Comparison of ENCODE assay signal across 18 cellular contexts in genomic region chr18:55284614-55285013, GRCh38.
A peak's percentile ranks its signal among the peaks of the same experiment; 100 is the strongest.
DNase-seq lines count a peak whose midpoint lies in the region; ATAC-seq, FAIRE-seq and TF ChIP-seq lines count a peak whose summit lies in the region.
"Had no signal": no experiment of that assay in that cellular context is flagged by ENCODE, and none has a peak within 500 bp of the region (broad histone marks: within the 10 kb centered on the region; RNA-seq: fewer than 3 reads in every experiment).

No MANE protein-coding gene starts in this region.

- no peak for TF ChIP-seq POLR2A in GM12878 (IDR thresholded peaks at IDR 0.05; ENCODE audit: low read depth, low read length)
- TF ChIP-seq POLR2A in sigmoid colon (IDR thresholded peaks at IDR 0.05), result no peak

- in situ Hi-C loops in GM12878 (cut with MboI), result no loop called here

- no peak overlapping the region for H3K9ac ChIP-seq in GM12878 (ENCODE audit: control insufficient read depth, insufficient read depth, low read length)

- DNase-seq in Right ventricle myocardium inferior (ENCODE audit: missing footprints) (no peak), cardiac septum (ENCODE audit: low spot score) (no peak), GM12878 (ENCODE audit: low read depth, low spot score) (no peak), right cardiac atrium (no peak), sigmoid colon (no peak)
- DNase-seq in stimulated activated CD8-positive, alpha-beta memory T cell treated with anti-CD3 and anti-CD28 coated beads, Interleukin-4, amount 100 ng/mL, for 48 hours, result no peak
- DNase-seq in activated CD4-positive, alpha-beta T cell treated with anti-CD3 and anti-CD28 coated beads, Interleukin-2, amount 50 U/mL, for 1 hour, result no peak
- DNase-seq: BE2C; CD4-positive, CD25-positive, alpha-beta regulatory T cell; NCI-H1092 treated with DMSO at 0.1 percent for 48 hours; NCI-H2081; NCI-H446 treated with DMSO at 0.1 percent for 48 hours; NCI-H69; SHP77 treated with DMSO at 0.1 percent for 48 hours had no signal

- H3K4me3 ChIP-seq in GM12878 (no peak overlapping the region), right cardiac atrium (ENCODE audit: low read length) (no peak overlapping the region), sigmoid colon (no peak overlapping the region)

- TF ChIP-seq EP300 in GM12878 (IDR thresholded peaks at IDR 0.05; ENCODE audit: borderline replicate concordance in 1 of 2, control insufficient read depth in 1 of 2, low read depth in 2 of 2, low read length in 2 of 2) (no peak), sigmoid colon (IDR thresholded peaks at IDR 0.05) (no peak)

- CTCF ChIA-PET in GM12878 (lab: Yijun Ruan, JAX), result interaction anchor here (0.9 to 3.0 kb wide), 6 partner anchors 11 to 50 kb away, joined by 3 to 8 read pairs (median 4); no protein-coding TSS in a partner anchor

- WGBS in GM12878 (ENCODE audit: insufficient coverage, insufficient replicate concordance, low lambda C conversion rate, missing lambda C conversion rate), result 2% methylated on average over 2 of the region's 2 CpGs
- WGBS in right cardiac atrium, result 45% methylated on average over 2 of the region's 2 CpGs
- WGBS in sigmoid colon, 2 donors, result 64 to 80% methylated on average over 2 of the region's 2 CpGs

- intact Hi-C loops in Right ventricle myocardium inferior (cut with DNase I) (no loop called here), cardiac septum (cut with DNase I) (no loop called here), GM12878 (cut with micrococcal nuclease; ENCODE audit: unreplicated experiment) (loop anchor here (2.0 to 5.0 kb wide), 2 partner anchors 14 to 38 kb away; no protein-coding TSS in a partner anchor), right cardiac atrium (cut with DNase I) (no loop called here), sigmoid colon (cut with DNase I) (no loop called here)

- H3K4me1 ChIP-seq in GM12878 (ENCODE audit: control insufficient read depth, insufficient read depth, low read length), result peaks cover 10% of the 10 kb centered on the region; the same call in 1 of the 2 replicates
- peaks cover 13% of the 10 kb centered on the region for H3K4me1 ChIP-seq in right cardiac atrium (ENCODE audit: control insufficient read depth, insufficient read depth, low read length)
- H3K4me1 ChIP-seq in sigmoid colon, result peaks cover 0 to 53% (median 28%) of the 10 kb centered on the region in 4 donors
- H3K4me1 ChIP-seq: BE2C had no signal

- no peak overlapping the region for H2AFZ ChIP-seq in GM12878 (ENCODE audit: control insufficient read depth, low read depth, low read length)

- H3K79me2 ChIP-seq in GM12878 (ENCODE audit: control insufficient read depth, insufficient read depth, low read length), result peaks cover 91% of the 10 kb centered on the region

- H3K36me3 ChIP-seq in GM12878 (ENCODE audit: control insufficient read depth in 2 of 2, insufficient read depth in 2 of 2, low read length in 1 of 2) (peaks cover 0 to 10% of the 10 kb centered on the region in 2 experiments; a peak in 1 of 4 replicates), sigmoid colon (no peaks in the 10 kb centered on the region)

- H3K27me3 ChIP-seq in GM12878 (replicated peaks in 1 of 2; ENCODE audit: control insufficient read depth in 2 of 2, insufficient read depth in 2 of 2, low read length in 1 of 2) (no peaks in the 10 kb centered on the region), right cardiac atrium (ENCODE audit: control insufficient read depth, insufficient read depth) (no peaks in the 10 kb centered on the region), sigmoid colon (no peaks in the 10 kb centered on the region)
- H3K27me3 ChIP-seq: BE2C had no signal

- no peaks in the 10 kb centered on the region for H4K20me1 ChIP-seq in GM12878 (ENCODE audit: control insufficient read depth, insufficient read depth)

- SMC1A ChIA-PET in GM12878 (lab: Charles Lee; ENCODE audit: uncharacterized antibody, unreplicated experiment), result interaction anchor here (1.8 to 7.5 kb wide), 4 partner anchors 13 to 43 kb away, joined by 5 to 54 read pairs (median 14); no protein-coding TSS in a partner anchor

- no peak for TF ChIP-seq RAD21 in GM12878 (IDR thresholded peaks at IDR 0.05; ENCODE audit: insufficient read depth, low read depth, low read length)

- POLR2A ChIA-PET in GM12878 (lab: Charles Lee), result interaction anchor here (0.8 to 1.7 kb wide), 2 partner anchors 9 to 12 kb away, joined by 4 to 7 read pairs; no protein-coding TSS in a partner anchor

- peak; percentile 84 for FAIRE-seq in GM12878 (lab: Jason Lieb, UNC)
- FAIRE-seq: H1, RCC 7860 had no signal

- H3K9me3 ChIP-seq in GM12878 (replicated peaks; ENCODE audit: control insufficient read depth, insufficient read depth, low read length), result no peaks in the 10 kb centered on the region; the same call in 1 of the 3 replicates
- no peaks in the 10 kb centered on the region for H3K9me3 ChIP-seq in right cardiac atrium (ENCODE audit: control insufficient read depth, low read length)
- H3K9me3 ChIP-seq in sigmoid colon, result no peaks in the 10 kb centered on the region
- H3K9me3 ChIP-seq: BE2C had no signal

- TF ChIP-seq CTCF in GM12878 (IDR thresholded peaks at IDR 0.05 in 2 of 3, conservative IDR thresholded peaks at IDR 0.05 in 1 of 3; ENCODE audit: control insufficient read depth in 2 of 3, extremely low read depth in 1 of 3, insufficient read depth in 1 of 3, low read depth in 3 of 3, low read length in 3 of 3) (no peak), sigmoid colon (IDR thresholded peaks at IDR 0.05) (no peak)

- RAD21 ChIA-PET in GM12878 (lab: Charles Lee; ENCODE audit: unreplicated experiment), result interaction anchor here (0.6 to 1.3 kb wide), 2 partner anchors 14 to 16 kb away, joined by 3 to 4 read pairs; no protein-coding TSS in a partner anchor

- no TSS peak for BruUV-seq in GM12878 (replicated peaks; lab: Mats Ljungman, UMichigan)

- ATAC-seq in Right ventricle myocardium inferior, result peak; percentile 71
- no peak; the same call in 2 of the 3 replicates for ATAC-seq in GM12878
- peak; percentile 72 to 81 for ATAC-seq in right cardiac atrium
- no peak for ATAC-seq in HG02852 (IDR thresholded peaks at IDR 0.05; ENCODE audit: unreplicated experiment)

- H3K4me2 ChIP-seq in GM12878 (ENCODE audit: control insufficient read depth, insufficient read depth), result no peak overlapping the region

- no peak overlapping the region for H3K27ac ChIP-seq in GM12878 (ENCODE audit: control insufficient read depth, insufficient read depth)
- H3K27ac ChIP-seq in right cardiac atrium (ENCODE audit: low read length), result no peak overlapping the region
- no peak overlapping the region for H3K27ac ChIP-seq in sigmoid colon
- H3K27ac ChIP-seq: 22Rv1 had no signal

TF ChIP-seq in GM12878, 131 proteins besides CTCF, POLR2A, EP300 and RAD21:
- TF ChIP-seq HDGF (IDR thresholded peaks at IDR 0.05) (no peak), BACH1 (IDR thresholded peaks at IDR 0.05; ENCODE audit: borderline replicate concordance) (no peak), JUNB (IDR thresholded peaks at IDR 0.05) (no peak), NRF1 (conservative IDR thresholded peaks at IDR 0.05; ENCODE audit: low read depth, low read length) (no peak), HCFC1 (IDR thresholded peaks at IDR 0.05; ENCODE audit: low read length) (no peak)
- TF ChIP-seq, protein P1, sequence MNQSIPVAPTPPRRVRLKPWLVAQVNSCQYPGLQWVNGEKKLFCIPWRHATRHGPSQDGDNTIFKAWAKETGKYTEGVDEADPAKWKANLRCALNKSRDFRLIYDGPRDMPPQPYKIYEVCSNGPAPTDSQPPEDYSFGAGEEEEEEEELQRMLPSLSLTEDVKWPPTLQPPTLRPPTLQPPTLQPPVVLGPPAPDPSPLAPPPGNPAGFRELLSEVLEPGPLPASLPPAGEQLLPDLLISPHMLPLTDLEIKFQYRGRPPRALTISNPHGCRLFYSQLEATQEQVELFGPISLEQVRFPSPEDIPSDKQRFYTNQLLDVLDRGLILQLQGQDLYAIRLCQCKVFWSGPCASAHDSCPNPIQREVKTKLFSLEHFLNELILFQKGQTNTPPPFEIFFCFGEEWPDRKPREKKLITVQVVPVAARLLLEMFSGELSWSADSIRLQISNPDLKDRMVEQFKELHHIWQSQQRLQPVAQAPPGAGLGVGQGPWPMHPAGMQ (IDR thresholded peaks at IDR 0.05; ENCODE audit: borderline replicate concordance), result no peak
TF ChIP-seq in GM12878: peak in this region for 0.

Comparison
In these comparisons a context has a peak if more than half of its experiments do, and no peak if none do; other contexts are left out.
1. ATAC-seq: peak in Right ventricle myocardium inferior (single experiment) and right cardiac atrium (2 of 2); none in GM12878 (single experiment) and HG02852 (single experiment).